In genomic region chr17:78898947-78899346, GRCh38 we compare ENCODE assay signal across 21 cellular contexts. TPM values are rescaled to one million over a fixed set of nuclear protein-coding genes. Genes with fewer than 3 reads are reported as not detected.
DNase-seq lines count a peak whose midpoint lies in the region; ATAC-seq and TF ChIP-seq lines count a peak whose summit lies in the region.
"Had no signal": no experiment of that assay in that cellular context is flagged by ENCODE, and none has a peak within 500 bp of the region (broad histone marks: within the 10 kb centered on the region; RNA-seq: fewer than 3 reads in every experiment).

No MANE protein-coding gene starts in this region.

- H3K9me3 Mint-ChIP-seq in CD14-positive monocyte, result no peaks in the 10 kb centered on the region
- no peaks in the 10 kb centered on the region for H3K9me3 Mint-ChIP-seq in activated CD4-positive, alpha-beta memory T cell treated with anti-CD3 and anti-CD28 coated beads, Interleukin-2, amount 10 ng/mL, durations not matched to agents 7 days and 5 days
- H3K9me3 Mint-ChIP-seq: activated naive CD4-positive, alpha-beta T cell treated with anti-CD3 and anti-CD28 coated beads, Interleukin-2, amount 10 ng/mL, durations not matched to agents 7 days and 5 days had no signal

- peaks cover 0 to 2% (median 0%) of the 10 kb centered on the region in 3 donors for H3K27me3 Mint-ChIP-seq in CD14-positive monocyte (ENCODE audit: low read depth in 3 of 3)
- H3K27me3 Mint-ChIP-seq in activated CD4-positive, alpha-beta memory T cell treated with anti-CD3 and anti-CD28 coated beads, Interleukin-2, amount 10 ng/mL, durations not matched to agents 7 days and 5 days, result peaks cover 5% of the 10 kb centered on the region

- no peaks in the 10 kb centered on the region for H3K9me3 ChIP-seq in right cardiac atrium (ENCODE audit: control insufficient read depth, low read length)
- no peaks in the 10 kb centered on the region for H3K9me3 ChIP-seq in esophagus squamous epithelium
- H3K9me3 ChIP-seq: colonic mucosa had no signal

- H3K27ac Mint-ChIP-seq in CD14-positive monocyte, result peak overlapping the region in 4 of 7 donors; percentile 10 to 60 (median 29)
- H3K27ac Mint-ChIP-seq in activated CD4-positive, alpha-beta memory T cell treated with anti-CD3 and anti-CD28 coated beads, Interleukin-2, amount 10 ng/mL, durations not matched to agents 7 days and 5 days, result no peak overlapping the region
- H3K27ac Mint-ChIP-seq: activated naive CD4-positive, alpha-beta T cell treated with anti-CD3 and anti-CD28 coated beads, Interleukin-2, amount 10 ng/mL, durations not matched to agents 7 days and 5 days had no signal

- H3K4me3 ChIP-seq in right cardiac atrium (ENCODE audit: low read length) (no peak overlapping the region), esophagus squamous epithelium (no peak overlapping the region)
- H3K4me3 ChIP-seq: colonic mucosa had no signal

- peaks cover 39% of the 10 kb centered on the region for H3K4me1 Mint-ChIP-seq in CD14-positive monocyte
- peaks cover 9% of the 10 kb centered on the region for H3K4me1 Mint-ChIP-seq in activated CD4-positive, alpha-beta memory T cell treated with anti-CD3 and anti-CD28 coated beads, Interleukin-2, amount 10 ng/mL, durations not matched to agents 7 days and 5 days
- H3K4me1 Mint-ChIP-seq: activated naive CD4-positive, alpha-beta T cell treated with anti-CD3 and anti-CD28 coated beads, Interleukin-2, amount 10 ng/mL, durations not matched to agents 7 days and 5 days had no signal

- H3K27me3 ChIP-seq in right cardiac atrium (ENCODE audit: control insufficient read depth, insufficient read depth) (no peaks in the 10 kb centered on the region), esophagus squamous epithelium (no peaks in the 10 kb centered on the region)
- H3K27me3 ChIP-seq: colonic mucosa had no signal

- H3K36me3 Mint-ChIP-seq in CD14-positive monocyte, result peaks cover 49 to 76% of the 10 kb centered on the region in 2 donors
- H3K36me3 Mint-ChIP-seq in activated CD4-positive, alpha-beta memory T cell treated with anti-CD3 and anti-CD28 coated beads, Interleukin-2, amount 10 ng/mL, durations not matched to agents 7 days and 5 days (ENCODE audit: low read depth), result no peaks in the 10 kb centered on the region
- H3K36me3 Mint-ChIP-seq: activated naive CD4-positive, alpha-beta T cell treated with anti-CD3 and anti-CD28 coated beads, Interleukin-2, amount 10 ng/mL, durations not matched to agents 7 days and 5 days had no signal

- POLR2A ChIA-PET in activated CD4-positive, alpha-beta memory T cell treated with anti-CD3 and anti-CD28 coated beads, Interleukin-2, amount 10 ng/mL, durations not matched to agents 7 days and 5 days (lab: Charles Lee), result no interaction called here

- H3K4me1 ChIP-seq in right cardiac atrium (ENCODE audit: control insufficient read depth, insufficient read depth, low read length), result peaks cover 35% of the 10 kb centered on the region
- H3K4me1 ChIP-seq in esophagus squamous epithelium, result peaks cover 9 to 76% (median 52%) of the 10 kb centered on the region in 3 donors
- H3K4me1 ChIP-seq: colonic mucosa had no signal

- 81% methylated on average over 13 of the region's 13 CpGs for WGBS in right cardiac atrium
- 83% methylated on average over 9 to 12 of the region's 13 CpGs for WGBS in esophagus squamous epithelium, 2 donors

- H3K36me3 ChIP-seq in esophagus squamous epithelium, result peaks cover 0 to 5% (median 0%) of the 10 kb centered on the region in 3 donors
- H3K36me3 ChIP-seq: colonic mucosa had no signal

- H3K27ac ChIP-seq in angular gyrus (ENCODE audit: low read depth, low read length) (peak overlapping the region; percentile 74), right cardiac atrium (ENCODE audit: low read length) (peak overlapping the region; percentile 60), esophagus squamous epithelium (peak overlapping the region in 2 of 4 donors; percentile 4 to 33)
- H3K27ac ChIP-seq: C4-2B, colonic mucosa, WERI-Rb-1 had no signal

- CTCF ChIA-PET in activated CD4-positive, alpha-beta memory T cell treated with anti-CD3 and anti-CD28 coated beads, Interleukin-2, amount 10 ng/mL, durations not matched to agents 7 days and 5 days (lab: Charles Lee), result no interaction called here

- TF ChIP-seq CTCF in CD14-positive monocyte (IDR thresholded peaks at IDR 0.05) (no peak), esophagus squamous epithelium (IDR thresholded peaks at IDR 0.05) (no peak)

- no peak for DNase-seq in CD14-positive monocyte (ENCODE audit: low spot score)
- no peak for DNase-seq in right cardiac atrium
- DNase-seq in pons (ENCODE audit: low spot score), result peak; percentile 43
- DNase-seq in HUDEP-2 (lab: John Stamatoyannopoulos, UW; ENCODE audit: unreplicated experiment in 76 of 76), result no peak
- no peak for DNase-seq in activated gamma-delta T cell treated with Interleukin-2 at 50 U/mL for 16 hours
- DNase-seq in activated CD4-positive, alpha-beta memory T cell treated with anti-CD3 and anti-CD28 coated beads, Interleukin-2, amount 10 ng/mL, durations not matched to agents 7 days and 5 days, result no peak
- DNase-seq in esophagus squamous epithelium (lab: John Stamatoyannopoulos, UW), result no peak
- DNase-seq: activated CD4-positive, alpha-beta T cell treated with anti-CD3 and anti-CD28 coated beads, Interleukin-2, amount 50 U/mL, for 48 hours; activated naive CD4-positive, alpha-beta T cell treated with anti-CD3 and anti-CD28 coated beads, Interleukin-2, amount 10 ng/mL, durations not matched to agents 7 days and 5 days; colonic mucosa; DMS153; GDM1; left colon; NCI-H1436; NCI-H82; stimulated activated naive CD4-positive, alpha-beta T cell; T-helper 2 cell; WERI-Rb-1 had no signal

- no peak for ATAC-seq in right cardiac atrium
- ATAC-seq: left colon had no signal

- no peak for TF ChIP-seq POLR2A in esophagus squamous epithelium (IDR thresholded peaks at IDR 0.05)

- intact Hi-C loops in CD14-positive monocyte (cut with micrococcal nuclease), result no loop called here
- intact Hi-C loops in right cardiac atrium (cut with DNase I), result no loop called here
- intact Hi-C loops in esophagus squamous epithelium (cut with DNase I), result no loop called here

- H3K4me3 Mint-ChIP-seq in CD14-positive monocyte, result no peak overlapping the region
- no peak overlapping the region for H3K4me3 Mint-ChIP-seq in activated CD4-positive, alpha-beta memory T cell treated with anti-CD3 and anti-CD28 coated beads, Interleukin-2, amount 10 ng/mL, durations not matched to agents 7 days and 5 days
- H3K4me3 Mint-ChIP-seq: activated naive CD4-positive, alpha-beta T cell treated with anti-CD3 and anti-CD28 coated beads, Interleukin-2, amount 10 ng/mL, durations not matched to agents 7 days and 5 days had no signal

RNA-seq across cellular contexts. Expression of gene CEP295NL, which starts 4.1 kb away (rescaled TPM):
- under 1 TPM in 1 of 2 donors, not detected in 1; 0.38 TPM for polyA plus RNA-seq in CD14-positive monocyte
- 1 to 10 TPM in 2 of 4 donors, under 1 TPM in 2; 0.76 to 1.3 (median 1.0) TPM for total RNA-seq in right cardiac atrium
- polyA plus RNA-seq in right cardiac atrium, result 0.57 TPM
- total RNA-seq in activated CD4-positive, alpha-beta memory T cell treated with anti-CD3 and anti-CD28 coated beads, Interleukin-2, amount 10 ng/mL, durations not matched to agents 7 days and 5 days, result not detected
- 1 to 10 TPM in 2 of 4 donors, under 1 TPM in 2; 0.42 to 6.9 (median 1.1) TPM for total RNA-seq in esophagus squamous epithelium
- total RNA-seq: H4 had no signal

RNA-seq across cellular contexts. Expression of gene TIMP2, which starts 26.2 kb away (rescaled TPM):
- polyA plus RNA-seq in CD14-positive monocyte, result 1 to 10 TPM; 4.5 to 6.4 TPM
- 100 to 1,000 TPM; 153 to 183 (median 168) TPM for total RNA-seq in right cardiac atrium
- 86.9 TPM for polyA plus RNA-seq in right cardiac atrium
- 1 to 10 TPM; 3.3 TPM for total RNA-seq in activated CD4-positive, alpha-beta memory T cell treated with anti-CD3 and anti-CD28 coated beads, Interleukin-2, amount 10 ng/mL, durations not matched to agents 7 days and 5 days
- 100 to 1,000 TPM in 1 of 4 donors, 10 to 100 TPM in 2, 1 to 10 TPM in 1; 6.1 to 154 (median 28.2) TPM for total RNA-seq in esophagus squamous epithelium

RNA-seq across cellular contexts. Expression of gene USP36, which starts 58.3 kb away (rescaled TPM):
- 1 to 10 TPM; 4.4 to 6.1 TPM for polyA plus RNA-seq in CD14-positive monocyte
- total RNA-seq in right cardiac atrium, result 10 to 100 TPM; 25.1 to 42.9 (median 29.0) TPM
- 16.2 TPM for polyA plus RNA-seq in right cardiac atrium
- 10 to 100 TPM; 95.4 to 96.8 TPM for total RNA-seq in activated CD4-positive, alpha-beta memory T cell treated with anti-CD3 and anti-CD28 coated beads, Interleukin-2, amount 10 ng/mL, durations not matched to agents 7 days and 5 days
- 10 to 100 TPM; 13.2 to 38.9 (median 22.4) TPM for total RNA-seq in esophagus squamous epithelium
